Comparison of ENCODE assay signal across 27 cellular contexts in genomic region chr19:34300380-34300779, GRCh38.
"Had no signal": no experiment of that assay in that cellular context is flagged by ENCODE, and none has a peak within 500 bp of the region (broad histone marks: within the 10 kb centered on the region; RNA-seq: fewer than 3 reads in every experiment).

No MANE protein-coding gene starts in this region.

- H3K36me3 Mint-ChIP-seq: naive B cell had no signal

- H3K27ac ChIP-seq: breast epithelium, dorsolateral prefrontal cortex, esophagus muscularis mucosa had no signal

- H3K4me3 Mint-ChIP-seq: activated B cell treated with CpG ODN at 0.5 μM for 24 hours; activated CD4-positive, alpha-beta T cell treated with anti-CD3 and anti-CD28 coated beads for 36 hours; activated naive CD4-positive, alpha-beta T cell treated with anti-CD3 and anti-CD28 coated beads for 36 hours; activated naive CD8-positive, alpha-beta T cell treated with anti-CD3 and anti-CD28 coated beads, Interleukin-2, amount 10 ng/mL, durations not matched to agents 7 days and 5 days; activated T-cell treated with anti-CD3 and anti-CD28 coated beads, Interleukin-2, amount 50 U/mL, for 4 hours; central memory CD8-positive, alpha-beta T cell; effector memory CD8-positive, alpha-beta T cell; naive B cell; neural crest cell; stimulated activated naive CD8-positive, alpha-beta T cell treated with anti-CD3 and anti-CD28 coated beads, Interleukin-15, Interleukin-2, amounts not matched to agents 100 ng/mL and 50 ng/mL, for 24 hours had no signal

- ATAC-seq: activated CD4-positive, alpha-beta T cell treated with anti-CD3 and anti-CD28 coated beads for 36 hours; activated T-cell treated with anti-CD3 and anti-CD28 coated beads, Interleukin-2, amount 50 U/mL, for 4 hours; effector memory CD8-positive, alpha-beta T cell; gastrocnemius medialis had no signal

- FAIRE-seq: colon, islet of Langerhans had no signal

- H3K9me3 Mint-ChIP-seq: activated B cell treated with CpG ODN at 0.5 μM for 24 hours; activated naive CD4-positive, alpha-beta T cell treated with anti-CD3 and anti-CD28 coated beads for 36 hours; activated naive CD8-positive, alpha-beta T cell treated with anti-CD3 and anti-CD28 coated beads, Interleukin-2, amount 10 ng/mL, durations not matched to agents 7 days and 5 days; activated T-cell treated with anti-CD3 and anti-CD28 coated beads, Interleukin-2, amount 50 U/mL, for 4 hours; central memory CD8-positive, alpha-beta T cell; effector memory CD8-positive, alpha-beta T cell; naive B cell; neural crest cell; stimulated activated naive CD8-positive, alpha-beta T cell treated with anti-CD3 and anti-CD28 coated beads, Interleukin-15, Interleukin-2, amounts not matched to agents 100 ng/mL and 50 ng/mL, for 24 hours had no signal

- H3K27me3 ChIP-seq: breast epithelium, dorsolateral prefrontal cortex, esophagus muscularis mucosa, gastrocnemius medialis, thyroid gland had no signal

- H3K36me3 ChIP-seq: breast epithelium had no signal

- H3K4me1 ChIP-seq: breast epithelium had no signal

- H3K4me1 Mint-ChIP-seq: activated B cell treated with CpG ODN at 0.5 μM for 24 hours; activated naive CD8-positive, alpha-beta T cell treated with anti-CD3 and anti-CD28 coated beads, Interleukin-2, amount 10 ng/mL, durations not matched to agents 7 days and 5 days; central memory CD8-positive, alpha-beta T cell had no signal

- H3K4me3 ChIP-seq: breast epithelium, dorsolateral prefrontal cortex, esophagus muscularis mucosa, gastrocnemius medialis, thyroid gland had no signal

- H3K27ac Mint-ChIP-seq: activated B cell treated with CpG ODN at 0.5 μM for 24 hours; activated CD4-positive, alpha-beta T cell treated with anti-CD3 and anti-CD28 coated beads for 36 hours; activated naive CD4-positive, alpha-beta T cell treated with anti-CD3 and anti-CD28 coated beads for 36 hours; activated naive CD8-positive, alpha-beta T cell treated with anti-CD3 and anti-CD28 coated beads, Interleukin-2, amount 10 ng/mL, durations not matched to agents 7 days and 5 days; stimulated activated naive CD8-positive, alpha-beta T cell treated with anti-CD3 and anti-CD28 coated beads, Interleukin-15, Interleukin-2, amounts not matched to agents 100 ng/mL and 50 ng/mL, for 24 hours had no signal

- H3K27me3 Mint-ChIP-seq: activated B cell treated with CpG ODN at 0.5 μM for 24 hours; activated CD4-positive, alpha-beta T cell treated with anti-CD3 and anti-CD28 coated beads for 36 hours; activated naive CD8-positive, alpha-beta T cell treated with anti-CD3 and anti-CD28 coated beads, Interleukin-2, amount 10 ng/mL, durations not matched to agents 7 days and 5 days; central memory CD8-positive, alpha-beta T cell; effector memory CD8-positive, alpha-beta T cell; naive B cell; stimulated activated naive CD8-positive, alpha-beta T cell treated with anti-CD3 and anti-CD28 coated beads, Interleukin-15, Interleukin-2, amounts not matched to agents 100 ng/mL and 50 ng/mL, for 24 hours had no signal

- H3K9me3 ChIP-seq: breast epithelium, esophagus muscularis mucosa, gastrocnemius medialis, thyroid gland had no signal

- DNase-seq: activated B cell treated with CpG ODN at 0.5 μM for 24 hours; activated CD4-positive, alpha-beta T cell treated with anti-CD3 and anti-CD28 coated beads for 36 hours; activated CD4-positive, alpha-beta T cell treated with anti-CD3 and anti-CD28 coated beads, Interleukin-2, amount 50 U/mL, for 4 hours; activated CD8-positive, alpha-beta memory T cell treated with anti-CD3 and anti-CD28 coated beads, Interleukin-2, amount 50 U/mL, for 48 hours; activated naive CD4-positive, alpha-beta T cell treated with anti-CD3 and anti-CD28 coated beads for 36 hours; activated naive CD8-positive, alpha-beta T cell treated with anti-CD3 and anti-CD28 coated beads, Interleukin-2, amount 10 ng/mL, durations not matched to agents 7 days and 5 days; activated T-cell treated with anti-CD3 and anti-CD28 coated beads, Interleukin-2, amount 50 U/mL, for 4 hours; amniotic stem cell; dorsolateral prefrontal cortex; effector memory CD8-positive, alpha-beta T cell; gastrocnemius medialis; hypothalamus; mesenchymal stem cell; naive B cell; posterior cingulate gyrus; retina; stimulated activated CD4-positive, alpha-beta T cell treated with anti-CD3 and anti-CD28 coated beads, Interleukin-4, amount 100 ng/mL, for 4 hours; substantia nigra; T-helper 1 cell; thyroid gland had no signal
